ENCODE assay signal across 25 cellular contexts in genomic region chr5:10266839-10267238, GRCh38. TPM values are rescaled to one million over a fixed set of nuclear protein-coding genes. Genes with fewer than 3 reads are reported as not detected.
A peak's percentile ranks its signal among the peaks of the same experiment; 100 is the strongest.
DNase-seq lines count a peak whose midpoint lies in the region; ATAC-seq, FAIRE-seq and TF ChIP-seq lines count a peak whose summit lies in the region.
"Had no signal": no experiment of that assay in that cellular context is flagged by ENCODE, and none has a peak within 500 bp of the region (broad histone marks: within the 10 kb centered on the region; RNA-seq: fewer than 3 reads in every experiment).

No MANE protein-coding gene starts in this region.

- no peak overlapping the region for H3K4me3 Mint-ChIP-seq in Caco-2 (ENCODE audit: unreplicated experiment)
- H3K4me3 Mint-ChIP-seq: activated T-helper 1 cell treated with anti-CD3 and anti-CD28 coated beads, Interleukin-12 subunit alpha, Interleukin-12 subunit beta, Interleukin-2, Interleukin-4 antibody, amounts not matched to agents 30 ng/mL and 10 ng/mL and 1 ng/mL, durations not matched to agents 14 hours and 24 hours and 36 hours; mesothelial cell of epicardium; nephron had no signal

- intact Hi-C loops in Right ventricle myocardium inferior (cut with DNase I), result no loop called here
- intact Hi-C loops in testis (cut with DNase I; ENCODE audit: low total_unique reads), result no loop called here
- intact Hi-C loops in Caco-2 (cut with micrococcal nuclease; ENCODE audit: unreplicated experiment), result no loop called here

- 85 to 89% methylated on average over 4 of the region's 4 CpGs for WGBS in testis, 2 donors

- no peak overlapping the region for H3K27ac ChIP-seq in right atrium auricular region
- peak overlapping the region; percentile 26 for H3K27ac ChIP-seq in fibroblast of lung (ENCODE audit: insufficient read depth, low read length)
- H3K27ac ChIP-seq in testis, result no peak overlapping the region
- H3K27ac ChIP-seq: parathyroid adenoma had no signal

- H2AFZ ChIP-seq in fibroblast of lung (ENCODE audit: low read length), result no peak overlapping the region
- H2AFZ ChIP-seq: parathyroid adenoma had no signal

- H3K36me3 ChIP-seq in right atrium auricular region, result peaks cover 42% of the 10 kb centered on the region
- peaks cover 20% of the 10 kb centered on the region for H3K36me3 ChIP-seq in fibroblast of lung (ENCODE audit: control insufficient read depth, insufficient read depth, low read length)
- no peaks in the 10 kb centered on the region for H3K36me3 ChIP-seq in testis (ENCODE audit: low read depth, missing control alignments)
- no peaks in the 10 kb centered on the region; the same call in none of the 2 replicates for H3K36me3 ChIP-seq in Caco-2 (ENCODE audit: control insufficient read depth, insufficient read depth, low read length)

- H3K4me1 Mint-ChIP-seq in Caco-2 (ENCODE audit: low read depth, unreplicated experiment), result peaks cover 7% of the 10 kb centered on the region

- no peaks in the 10 kb centered on the region for H3K79me2 ChIP-seq in fibroblast of lung (ENCODE audit: control insufficient read depth, insufficient read depth, low read length)
- H3K79me2 ChIP-seq: parathyroid adenoma had no signal

- H3K9me3 ChIP-seq in right atrium auricular region, result no peaks in the 10 kb centered on the region
- no peaks in the 10 kb centered on the region for H3K9me3 ChIP-seq in fibroblast of lung (ENCODE audit: control insufficient read depth, insufficient read depth, low read depth, low read length)
- H3K9me3 ChIP-seq in testis, result no peaks in the 10 kb centered on the region
- no peaks in the 10 kb centered on the region for H3K9me3 ChIP-seq in Caco-2
- H3K9me3 ChIP-seq: HAP-1 had no signal

- H3K4me3 ChIP-seq in right atrium auricular region (no peak overlapping the region), fibroblast of lung (replicated peaks in 1 of 4; ENCODE audit: control extremely low read depth in 1 of 4, insufficient read depth in 1 of 4, low read depth in 3 of 4, low read length in 4 of 4) (no peak overlapping the region), testis (no peak overlapping the region), Caco-2 (ENCODE audit: low read depth, low read length) (no peak overlapping the region)
- H3K4me3 ChIP-seq: HAP-1 had no signal

- FAIRE-seq in RCC 7860 (lab: Jason Lieb, UNC), result no peak
- FAIRE-seq: G401.6, GM18507 had no signal

- BruUV-seq in Caco-2 (replicated peaks; lab: Mats Ljungman, UMichigan), result no TSS peak

- H3K27ac Mint-ChIP-seq in Caco-2 (ENCODE audit: unreplicated experiment), result no peak overlapping the region
- H3K27ac Mint-ChIP-seq: activated T-helper 1 cell treated with anti-CD3 and anti-CD28 coated beads, Interleukin-12 subunit alpha, Interleukin-12 subunit beta, Interleukin-2, Interleukin-4 antibody, amounts not matched to agents 30 ng/mL and 10 ng/mL and 1 ng/mL, durations not matched to agents 14 hours and 24 hours and 36 hours; mesothelial cell of epicardium had no signal

- TF ChIP-seq CTCF in right atrium auricular region (IDR thresholded peaks at IDR 0.05), result no peak
- no peak for TF ChIP-seq CTCF in fibroblast of lung (conservative IDR thresholded peaks at IDR 0.05 in 1 of 2, IDR thresholded peaks at IDR 0.05 in 1 of 2; ENCODE audit: low read depth in 1 of 2, low read length in 2 of 2)
- TF ChIP-seq CTCF in testis (IDR thresholded peaks at IDR 0.05), result no peak
- TF ChIP-seq CTCF in Caco-2 (IDR thresholded peaks at IDR 0.05; ENCODE audit: insufficient read depth in 1 of 2, low read depth in 1 of 2, low read length in 1 of 2, severe bottlenecking in 1 of 2, unreplicated experiment in 1 of 2), result no peak

- H3K4me1 ChIP-seq in right atrium auricular region, result no peaks in the 10 kb centered on the region
- peaks cover 4% of the 10 kb centered on the region for H3K4me1 ChIP-seq in fibroblast of lung (ENCODE audit: control insufficient read depth, extremely low read depth, insufficient read depth, low read length)
- no peaks in the 10 kb centered on the region for H3K4me1 ChIP-seq in testis
- H3K4me1 ChIP-seq in Caco-2, result no peaks in the 10 kb centered on the region
- H3K4me1 ChIP-seq: HAP-1, parathyroid adenoma had no signal

- H3K9ac ChIP-seq in fibroblast of lung (ENCODE audit: insufficient read depth, low read length), result no peak overlapping the region
- H3K9ac ChIP-seq: parathyroid adenoma had no signal

- H3K4me2 ChIP-seq in fibroblast of lung (ENCODE audit: extremely low read depth, insufficient read depth, low read length), result no peak overlapping the region

- ATAC-seq in Right ventricle myocardium inferior (no peak), HG02970 (IDR thresholded peaks at IDR 0.05; ENCODE audit: low FRiP score, unreplicated experiment) (no peak)
- ATAC-seq: sciatic nerve had no signal

- peaks cover 65% of the 10 kb centered on the region for H3K36me3 Mint-ChIP-seq in Caco-2 (ENCODE audit: insufficient read depth, unreplicated experiment)

- POLR2A ChIA-PET in Caco-2 (lab: Charles Lee), result no interaction called here

- H3K9me3 Mint-ChIP-seq in Caco-2 (ENCODE audit: unreplicated experiment), result no peaks in the 10 kb centered on the region
- H3K9me3 Mint-ChIP-seq: activated T-helper 1 cell treated with anti-CD3 and anti-CD28 coated beads, Interleukin-12 subunit alpha, Interleukin-12 subunit beta, Interleukin-2, Interleukin-4 antibody, amounts not matched to agents 30 ng/mL and 10 ng/mL and 1 ng/mL, durations not matched to agents 14 hours and 24 hours and 36 hours; mesothelial cell of epicardium; nephron had no signal

- H4K20me1 ChIP-seq in fibroblast of lung (ENCODE audit: control insufficient read depth, extremely low read depth, insufficient read depth, low read length), result no peaks in the 10 kb centered on the region

- H3K27me3 ChIP-seq in right atrium auricular region (no peaks in the 10 kb centered on the region), fibroblast of lung (ENCODE audit: control insufficient read depth, insufficient read depth, low read length) (no peaks in the 10 kb centered on the region), testis (no peaks in the 10 kb centered on the region), Caco-2 (replicated peaks; ENCODE audit: control insufficient read depth, insufficient read depth, low read length) (no peaks in the 10 kb centered on the region)

- no peak for TF ChIP-seq POLR2A in testis (IDR thresholded peaks at IDR 0.05)

- DNase-seq in right atrium auricular region (ENCODE audit: low spot score), result peak; percentile 21
- DNase-seq in Right ventricle myocardium inferior (ENCODE audit: missing footprints), result no peak
- DNase-seq in RCC 7860 (ENCODE audit: low spot score), result peak; percentile 42
- DNase-seq in fibroblast of lung (ENCODE audit: low read depth in 2 of 2), result no peak
- DNase-seq in testis, result peak; percentile 7
- DNase-seq in T-helper 1 cell, result no peak
- no peak for DNase-seq in Caco-2
- DNase-seq: activated CD4-positive, alpha-beta T cell treated with anti-CD3 and anti-CD28 coated beads, Interleukin-2, amount 50 U/mL, for 1 hour; activated naive CD4-positive, alpha-beta T cell treated with anti-CD3 and anti-CD28 coated beads, Interleukin-2, amount 50 U/mL, for 16 hours; C1 segment of cervical spinal cord; effector CD8-positive, alpha-beta T cell; NCI-H1105 treated with DMSO at 0.1 percent for 48 hours; NCI-H2081; NCI-H446; stimulated activated CD8-positive, alpha-beta memory T cell treated with anti-CD3 and anti-CD28 coated beads, Interleukin-4, amount 100 ng/mL, for 48 hours; T-helper 2 cell had no signal

- CTCF ChIA-PET in Caco-2 (lab: Charles Lee), result no interaction called here

- no peaks in the 10 kb centered on the region for H3K27me3 Mint-ChIP-seq in Caco-2 (ENCODE audit: insufficient read depth, unreplicated experiment)

RNA-seq across cellular contexts. Expression of gene CCT5, which starts 16.8 kb away (rescaled TPM):
- total RNA-seq in right atrium auricular region (100 to 1,000 TPM in 1 of 2 donors, 10 to 100 TPM in 1; 88.4 to 140 TPM), Right ventricle myocardium inferior (104 TPM), fibroblast of lung (360 and 406 TPM in 2 replicates), testis (100 to 1,000 TPM; 155 to 189 TPM), Caco-2 (2022) (462 and 480 TPM in 2 replicates)
- polyA plus RNA-seq in fibroblast of lung (341 and 519 TPM in 2 replicates), testis (ENCODE audit: insufficient read depth, low read depth, low replicate concordance) (299 TPM)
- 264 and 410 TPM in 2 replicates for polyA plus RNA-seq in fibroblast of lung (2012)
- 128 and 198 TPM in 2 replicates for polyA minus RNA-seq in fibroblast of lung (ENCODE audit: low replicate concordance)

RNA-seq across cellular contexts. Expression of gene ATPSCKMT, which starts 17.2 kb away (rescaled TPM):
- total RNA-seq in right atrium auricular region (10 to 100 TPM in 1 of 2 donors, 1 to 10 TPM in 1; 6.6 to 12.4 TPM), Right ventricle myocardium inferior (16.4 TPM), fibroblast of lung (18.0 and 31.4 TPM in 2 replicates), testis (10 to 100 TPM; 15.7 to 20.1 TPM), Caco-2 (2022) (26.3 and 27.8 TPM in 2 replicates)
- polyA plus RNA-seq in fibroblast of lung (18.7 and 23.7 TPM in 2 replicates), testis (ENCODE audit: insufficient read depth, low read depth, low replicate concordance) (10.5 TPM)
- 15.6 and 17.6 TPM in 2 replicates for polyA plus RNA-seq in fibroblast of lung (2012)
- polyA minus RNA-seq in fibroblast of lung (ENCODE audit: low replicate concordance), result 1.3 and 1.4 TPM in 2 replicates

RNA-seq across cellular contexts. Expression of gene CMBL, which starts 40.9 kb away (rescaled TPM):
- 10 to 100 TPM in 1 of 2 donors, 1 to 10 TPM in 1; 5.9 to 20.7 TPM for total RNA-seq in right atrium auricular region
- total RNA-seq in Right ventricle myocardium inferior, result 46.2 TPM
- total RNA-seq in fibroblast of lung, result 14.4 and 20.8 TPM in 2 replicates
- polyA plus RNA-seq in fibroblast of lung, result 18.6 and 23.3 TPM in 2 replicates
- polyA plus RNA-seq in fibroblast of lung (2012), result 17.6 and 24.9 TPM in 2 replicates
- polyA minus RNA-seq in fibroblast of lung (ENCODE audit: low replicate concordance), result 8.6 and 50.9 TPM in 2 replicates
- total RNA-seq in testis, result 1 to 10 TPM; 4.3 to 7.2 TPM
- 16.1 TPM for polyA plus RNA-seq in testis (ENCODE audit: insufficient read depth, low read depth, low replicate concordance)
- total RNA-seq in Caco-2 (2022), result 16.5 and 18.4 TPM in 2 replicates

Comparison
In these comparisons a context has a peak if more than half of its experiments do, and no peak if none do; other contexts are left out.
1. DNase-seq: peak in right atrium auricular region (single experiment), RCC 7860 (single experiment) and testis (single experiment); none in Right ventricle myocardium inferior (single experiment), fibroblast of lung (0 of 2), T-helper 1 cell (0 of 5) and Caco-2 (0 of 2).